ENCODE assay signal across 12 cellular contexts in genomic region chr20:1933465-1933870, GRCh38. TPM values are rescaled to one million over a fixed set of nuclear protein-coding genes. Genes with fewer than 3 reads are reported as not detected.
DNase-seq lines count a peak whose midpoint lies in the region; ATAC-seq, FAIRE-seq and TF ChIP-seq lines count a peak whose summit lies in the region.
"Had no signal": no experiment of that assay in that cellular context is flagged by ENCODE, and none has a peak within 500 bp of the region (broad histone marks: within the 10 kb centered on the region; RNA-seq: fewer than 3 reads in every experiment).

No MANE protein-coding gene starts in this region.

- H3K36me3 ChIP-seq in GM23248 (ENCODE audit: low read depth) (peaks cover 11% of the 10 kb centered on the region; the same call in 1 of the 2 replicates), right atrium auricular region (peaks cover 5% of the 10 kb centered on the region)

- H3K27ac ChIP-seq in GM23248: peak overlapping the region; percentile 98
- H3K27ac ChIP-seq in right atrium auricular region: peak overlapping the region; percentile 82 to 84

- H3K27me3 ChIP-seq in GM23248 (replicated peaks; ENCODE audit: insufficient read depth) (no peaks in the 10 kb centered on the region), right atrium auricular region (no peaks in the 10 kb centered on the region)

- no peak overlapping the region for H2AFZ ChIP-seq in GM23248

- ATAC-seq in GM19035 (IDR thresholded peaks at IDR 0.05; ENCODE audit: unreplicated experiment): no peak
- ATAC-seq: T-helper 17 cell had no signal

- DNase-seq in GM23248 (peak; percentile 87), cardiac fibroblast (ENCODE audit: low read depth in 2 of 2) (peak; percentile 70 to 91), right atrium auricular region (ENCODE audit: low spot score) (peak; percentile 87), skeletal muscle cell (ENCODE audit: low read depth) (peak; percentile 53), urothelium cell line (ENCODE audit: low spot score) (no peak), DMS53 (lab: John Stamatoyannopoulos, UW) (no peak)
- no peak for DNase-seq in stimulated activated CD4-positive, alpha-beta T cell treated with anti-CD3 and anti-CD28 coated beads, Interleukin-4, amount 100 ng/mL, for 24 hours
- DNase-seq: erythroblast, NCI-H1436, T-helper 17 cell had no signal

- H3K4me3 ChIP-seq in GM23248: peak overlapping the region; percentile 7; the same call in 1 of the 2 replicates
- H3K4me3 ChIP-seq in cardiac fibroblast (replicated peaks in 1 of 2; ENCODE audit: low read depth in 2 of 2, low read length in 2 of 2): no peak overlapping the region
- no peak overlapping the region for H3K4me3 ChIP-seq in right atrium auricular region
- no peak overlapping the region for H3K4me3 ChIP-seq in skeletal muscle cell (ENCODE audit: low read depth, low read length)

- no peaks in the 10 kb centered on the region for H3K9me2 ChIP-seq in GM23248 (ENCODE audit: insufficient read depth)

- peaks cover 44% of the 10 kb centered on the region for H3F3A ChIP-seq in GM23248 (ENCODE audit: insufficient read depth)

- WGBS in GM23248 (ENCODE audit: low coverage in 1 of 2, low lambda C conversion rate in 2 of 2, missing lambda C conversion rate in 2 of 2), 2 experiments: 1 to 2% methylated on average over 9 of the region's 9 CpGs

- no peaks in the 10 kb centered on the region for H4K20me1 ChIP-seq in GM23248 (ENCODE audit: insufficient read depth)

- in situ Hi-C loops in GM23248 (cut with MboI): no loop called here

- no peaks in the 10 kb centered on the region for H3K79me2 ChIP-seq in GM23248 (ENCODE audit: insufficient read depth)

- H3K9ac ChIP-seq in GM23248: peak overlapping the region; percentile 40

- no peak for FAIRE-seq in urothelium cell line (lab: Jason Lieb, UNC)
- FAIRE-seq: GM12891 had no signal

- H3K9me3 ChIP-seq in GM23248 (ENCODE audit: low read depth) (no peaks in the 10 kb centered on the region), right atrium auricular region (no peaks in the 10 kb centered on the region)

- H3K4me1 ChIP-seq in GM23248 (ENCODE audit: insufficient read depth) (peaks cover 28% of the 10 kb centered on the region), right atrium auricular region (peaks cover 0 to 48% of the 10 kb centered on the region in 2 donors)

- H3K4me2 ChIP-seq in GM23248 (ENCODE audit: unreplicated experiment): peak overlapping the region; percentile 76

- TF ChIP-seq CTCF in cardiac fibroblast (IDR thresholded peaks at IDR 0.05; ENCODE audit: low read depth, low read length) (no peak), right atrium auricular region (IDR thresholded peaks at IDR 0.05) (no peak)

RNA-seq across cellular contexts. Expression of gene SIRPA, which starts 38.3 kb away (rescaled TPM):
- 73.5 and 93.3 TPM in 2 replicates for total RNA-seq in GM23248 (2014; rRNA removed; shearing (Covaris generic))
- polyA plus RNA-seq in GM23248 (2016; fragmentation: Nextera tagmentation; extraction: Ambion mirVana): 101 and 102 TPM in 2 replicates
- total RNA-seq in right atrium auricular region: 10 to 100 TPM; 32.4 to 58.5 TPM

Comparison
In these comparisons a context has a peak if more than half of its experiments do, and no peak if none do; other contexts are left out.
1. DNase-seq: peak in GM23248 (single experiment), cardiac fibroblast (2 of 2), right atrium auricular region (single experiment) and skeletal muscle cell (single experiment); none in urothelium cell line (single experiment), DMS53 (single experiment) and stimulated activated CD4-positive, alpha-beta T cell treated with anti-CD3 and anti-CD28 coated beads, Interleukin-4, amount 100 ng/mL, for 24 hours (single experiment).